ENCODE assay signal across 1 cellular context in the genomic region with DNA sequence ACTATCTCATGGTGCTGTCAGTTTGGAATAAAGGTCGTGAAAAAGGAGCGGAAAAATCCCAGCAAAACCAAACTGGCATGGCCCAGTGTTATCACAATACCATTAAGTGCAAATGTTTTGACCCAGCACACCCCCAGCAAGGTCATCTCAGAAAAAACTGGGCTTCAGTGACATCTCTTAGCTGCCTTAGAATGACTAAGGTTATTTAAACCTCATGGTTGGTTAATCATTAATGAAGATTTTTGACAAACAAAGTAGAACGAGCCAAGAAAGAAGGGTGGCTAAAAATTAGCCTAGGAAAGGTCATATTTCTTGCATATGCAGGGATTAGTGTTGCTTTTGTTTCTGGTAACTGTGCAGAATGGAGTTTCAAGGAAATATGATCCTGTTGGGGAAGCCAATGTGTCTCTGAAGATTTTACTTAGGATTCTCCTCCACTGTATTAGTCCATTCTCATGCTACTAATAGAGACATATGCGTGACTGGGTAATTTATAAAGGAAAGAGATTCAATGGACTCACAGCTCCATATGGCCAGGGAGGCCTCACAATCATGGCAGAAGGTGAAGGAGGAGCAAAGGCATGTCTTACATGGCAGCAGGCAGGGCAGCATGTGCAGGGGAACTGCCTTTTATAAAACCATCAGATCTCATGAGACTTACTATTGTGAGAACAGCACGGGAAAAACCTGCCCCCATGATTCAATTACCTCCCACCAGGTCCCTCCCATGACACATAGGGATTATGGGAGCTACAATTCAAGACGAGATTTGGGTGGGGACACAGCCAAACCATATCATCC.
TF ChIP-seq lines count a peak whose summit lies in the region.

No MANE protein-coding gene starts in this region.

TF ChIP-seq in HepG2, 621 proteins besides CTCF, POLR2A, EP300 and RAD21 (continued from another document and continues in another):
- TF ChIP-seq, protein P1, sequence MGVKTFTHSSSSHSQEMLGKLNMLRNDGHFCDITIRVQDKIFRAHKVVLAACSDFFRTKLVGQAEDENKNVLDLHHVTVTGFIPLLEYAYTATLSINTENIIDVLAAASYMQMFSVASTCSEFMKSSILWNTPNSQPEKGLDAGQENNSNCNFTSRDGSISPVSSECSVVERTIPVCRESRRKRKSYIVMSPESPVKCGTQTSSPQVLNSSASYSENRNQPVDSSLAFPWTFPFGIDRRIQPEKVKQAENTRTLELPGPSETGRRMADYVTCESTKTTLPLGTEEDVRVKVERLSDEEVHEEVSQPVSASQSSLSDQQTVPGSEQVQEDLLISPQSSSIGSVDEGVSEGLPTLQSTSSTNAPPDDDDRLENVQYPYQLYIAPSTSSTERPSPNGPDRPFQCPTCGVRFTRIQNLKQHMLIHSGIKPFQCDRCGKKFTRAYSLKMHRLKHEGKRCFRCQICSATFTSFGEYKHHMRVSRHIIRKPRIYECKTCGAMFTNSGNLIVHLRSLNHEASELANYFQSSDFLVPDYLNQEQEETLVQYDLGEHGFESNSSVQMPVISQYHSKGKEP (CRISPR knock-in tag; IDR thresholded peaks at IDR 0.05), result no peak
- TF ChIP-seq THAP11 (CRISPR knock-in tag; IDR thresholded peaks at IDR 0.05) (no peak; the same call in 1 of the 2 replicates), ZNF614 (CRISPR knock-in tag; IDR thresholded peaks at IDR 0.05; ENCODE audit: borderline replicate concordance) (0 out of 2 replicates have a peak, but pooled peaks have one; percentile 61), ZSCAN20 (CRISPR knock-in tag; IDR thresholded peaks at IDR 0.05; ENCODE audit: borderline replicate concordance) (no peak), FOXC1 (CRISPR knock-in tag; IDR thresholded peaks at IDR 0.05; ENCODE audit: borderline replicate concordance) (no peak), HOXA9 (CRISPR knock-in tag; IDR thresholded peaks at IDR 0.05; ENCODE audit: borderline replicate concordance) (no peak), SP5 (CRISPR knock-in tag; IDR thresholded peaks at IDR 0.05; ENCODE audit: borderline replicate concordance, low read depth) (peak; percentile 50; the same call in 1 of the 2 replicates), REPIN1 (CRISPR knock-in tag; IDR thresholded peaks at IDR 0.05; ENCODE audit: borderline replicate concordance, low read depth) (no peak), ZNF333 (CRISPR knock-in tag; IDR thresholded peaks at IDR 0.05; ENCODE audit: borderline replicate concordance) (no peak), NBN (conservative IDR thresholded peaks at IDR 0.05) (no peak), NKX3-1 (CRISPR knock-in tag; IDR thresholded peaks at IDR 0.05) (no peak), NR1H2 (CRISPR knock-in tag; IDR thresholded peaks at IDR 0.05; ENCODE audit: borderline replicate concordance, low read depth) (no peak), RAD51 (IDR thresholded peaks at IDR 0.05; ENCODE audit: borderline replicate concordance) (no peak), ZNF788 (CRISPR knock-in tag; IDR thresholded peaks at IDR 0.05; ENCODE audit: borderline replicate concordance) (no peak), ARNT (IDR thresholded peaks at IDR 0.05) (no peak), ZNF841 (CRISPR knock-in tag; IDR thresholded peaks at IDR 0.05; ENCODE audit: borderline replicate concordance) (no peak), ERF (CRISPR knock-in tag; IDR thresholded peaks at IDR 0.05) (peak; percentile 38; the same call in 1 of the 2 replicates), ZNF83 (CRISPR knock-in tag; IDR thresholded peaks at IDR 0.05; ENCODE audit: borderline replicate concordance) (no peak), SUZ12 (IDR thresholded peaks at IDR 0.05; ENCODE audit: low read depth, low read length) (no peak), ZNF652 (CRISPR knock-in tag; IDR thresholded peaks at IDR 0.05; ENCODE audit: borderline replicate concordance, low read depth) (no peak), KDM5A (IDR thresholded peaks at IDR 0.05; ENCODE audit: borderline replicate concordance, low read length) (no peak), HOXA7 (CRISPR knock-in tag; IDR thresholded peaks at IDR 0.05) (no peak), ZNF724P (CRISPR knock-in tag; IDR thresholded peaks at IDR 0.05; ENCODE audit: borderline replicate concordance) (no peak), SALL1 (CRISPR knock-in tag; IDR thresholded peaks at IDR 0.05) (peak; percentile 51; the same call in 1 of the 2 replicates), PCBP1 (IDR thresholded peaks at IDR 0.05; ENCODE audit: borderline replicate concordance, low read depth, low read length) (no peak), KDM5B (CRISPR knock-in tag; IDR thresholded peaks at IDR 0.05; ENCODE audit: borderline replicate concordance) (no peak), KMT2B (CRISPR knock-in tag; IDR thresholded peaks at IDR 0.05) (no peak), ZNF274 (CRISPR knock-in tag; IDR thresholded peaks at IDR 0.05) (no peak), HNRNPUL1 (IDR thresholded peaks at IDR 0.05; ENCODE audit: low read depth, low read length) (peak; percentile 88)
- TF ChIP-seq, protein P2, sequence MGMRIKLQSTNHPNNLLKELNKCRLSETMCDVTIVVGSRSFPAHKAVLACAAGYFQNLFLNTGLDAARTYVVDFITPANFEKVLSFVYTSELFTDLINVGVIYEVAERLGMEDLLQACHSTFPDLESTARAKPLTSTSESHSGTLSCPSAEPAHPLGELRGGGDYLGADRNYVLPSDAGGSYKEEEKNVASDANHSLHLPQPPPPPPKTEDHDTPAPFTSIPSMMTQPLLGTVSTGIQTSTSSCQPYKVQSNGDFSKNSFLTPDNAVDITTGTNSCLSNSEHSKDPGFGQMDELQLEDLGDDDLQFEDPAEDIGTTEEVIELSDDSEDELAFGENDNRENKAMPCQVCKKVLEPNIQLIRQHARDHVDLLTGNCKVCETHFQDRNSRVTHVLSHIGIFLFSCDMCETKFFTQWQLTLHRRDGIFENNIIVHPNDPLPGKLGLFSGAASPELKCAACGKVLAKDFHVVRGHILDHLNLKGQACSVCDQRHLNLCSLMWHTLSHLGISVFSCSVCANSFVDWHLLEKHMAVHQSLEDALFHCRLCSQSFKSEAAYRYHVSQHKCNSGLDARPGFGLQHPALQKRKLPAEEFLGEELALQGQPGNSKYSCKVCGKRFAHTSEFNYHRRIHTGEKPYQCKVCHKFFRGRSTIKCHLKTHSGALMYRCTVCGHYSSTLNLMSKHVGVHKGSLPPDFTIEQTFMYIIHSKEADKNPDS (CRISPR knock-in tag; IDR thresholded peaks at IDR 0.05), result no peak
- TF ChIP-seq, protein P3, sequence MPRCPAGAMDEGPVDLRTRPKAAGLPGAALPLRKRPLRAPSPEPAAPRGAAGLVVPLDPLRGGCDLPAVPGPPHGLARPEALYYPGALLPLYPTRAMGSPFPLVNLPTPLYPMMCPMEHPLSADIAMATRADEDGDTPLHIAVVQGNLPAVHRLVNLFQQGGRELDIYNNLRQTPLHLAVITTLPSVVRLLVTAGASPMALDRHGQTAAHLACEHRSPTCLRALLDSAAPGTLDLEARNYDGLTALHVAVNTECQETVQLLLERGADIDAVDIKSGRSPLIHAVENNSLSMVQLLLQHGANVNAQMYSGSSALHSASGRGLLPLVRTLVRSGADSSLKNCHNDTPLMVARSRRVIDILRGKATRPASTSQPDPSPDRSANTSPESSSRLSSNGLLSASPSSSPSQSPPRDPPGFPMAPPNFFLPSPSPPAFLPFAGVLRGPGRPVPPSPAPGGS (CRISPR knock-in tag; IDR thresholded peaks at IDR 0.05), result no peak
- TF ChIP-seq, protein P4, sequence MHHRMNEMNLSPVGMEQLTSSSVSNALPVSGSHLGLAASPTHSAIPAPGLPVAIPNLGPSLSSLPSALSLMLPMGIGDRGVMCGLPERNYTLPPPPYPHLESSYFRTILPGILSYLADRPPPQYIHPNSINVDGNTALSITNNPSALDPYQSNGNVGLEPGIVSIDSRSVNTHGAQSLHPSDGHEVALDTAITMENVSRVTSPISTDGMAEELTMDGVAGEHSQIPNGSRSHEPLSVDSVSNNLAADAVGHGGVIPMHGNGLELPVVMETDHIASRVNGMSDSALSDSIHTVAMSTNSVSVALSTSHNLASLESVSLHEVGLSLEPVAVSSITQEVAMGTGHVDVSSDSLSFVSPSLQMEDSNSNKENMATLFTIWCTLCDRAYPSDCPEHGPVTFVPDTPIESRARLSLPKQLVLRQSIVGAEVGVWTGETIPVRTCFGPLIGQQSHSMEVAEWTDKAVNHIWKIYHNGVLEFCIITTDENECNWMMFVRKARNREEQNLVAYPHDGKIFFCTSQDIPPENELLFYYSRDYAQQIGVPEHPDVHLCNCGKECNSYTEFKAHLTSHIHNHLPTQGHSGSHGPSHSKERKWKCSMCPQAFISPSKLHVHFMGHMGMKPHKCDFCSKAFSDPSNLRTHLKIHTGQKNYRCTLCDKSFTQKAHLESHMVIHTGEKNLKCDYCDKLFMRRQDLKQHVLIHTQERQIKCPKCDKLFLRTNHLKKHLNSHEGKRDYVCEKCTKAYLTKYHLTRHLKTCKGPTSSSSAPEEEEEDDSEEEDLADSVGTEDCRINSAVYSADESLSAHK (CRISPR knock-in tag; IDR thresholded peaks at IDR 0.05; ENCODE audit: borderline replicate concordance), result no peak
- TF ChIP-seq, protein P5, sequence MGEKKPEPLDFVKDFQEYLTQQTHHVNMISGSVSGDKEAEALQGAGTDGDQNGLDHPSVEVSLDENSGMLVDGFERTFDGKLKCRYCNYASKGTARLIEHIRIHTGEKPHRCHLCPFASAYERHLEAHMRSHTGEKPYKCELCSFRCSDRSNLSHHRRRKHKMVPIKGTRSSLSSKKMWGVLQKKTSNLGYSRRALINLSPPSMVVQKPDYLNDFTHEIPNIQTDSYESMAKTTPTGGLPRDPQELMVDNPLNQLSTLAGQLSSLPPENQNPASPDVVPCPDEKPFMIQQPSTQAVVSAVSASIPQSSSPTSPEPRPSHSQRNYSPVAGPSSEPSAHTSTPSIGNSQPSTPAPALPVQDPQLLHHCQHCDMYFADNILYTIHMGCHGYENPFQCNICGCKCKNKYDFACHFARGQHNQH (CRISPR knock-in tag; IDR thresholded peaks at IDR 0.05), result no peak
- TF ChIP-seq, protein P6, sequence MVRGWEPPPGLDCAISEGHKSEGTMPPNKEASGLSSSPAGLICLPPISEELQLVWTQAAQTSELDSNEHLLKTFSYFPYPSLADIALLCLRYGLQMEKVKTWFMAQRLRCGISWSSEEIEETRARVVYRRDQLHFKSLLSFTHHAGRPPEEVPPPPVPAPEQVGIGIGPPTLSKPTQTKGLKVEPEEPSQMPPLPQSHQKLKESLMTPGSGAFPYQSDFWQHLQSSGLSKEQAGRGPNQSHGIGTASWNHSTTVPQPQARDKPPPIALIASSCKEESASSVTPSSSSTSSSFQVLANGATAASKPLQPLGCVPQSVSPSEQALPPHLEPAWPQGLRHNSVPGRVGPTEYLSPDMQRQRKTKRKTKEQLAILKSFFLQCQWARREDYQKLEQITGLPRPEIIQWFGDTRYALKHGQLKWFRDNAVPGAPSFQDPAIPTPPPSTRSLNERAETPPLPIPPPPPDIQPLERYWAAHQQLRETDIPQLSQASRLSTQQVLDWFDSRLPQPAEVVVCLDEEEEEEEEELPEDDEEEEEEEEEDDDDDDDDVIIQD (CRISPR knock-in tag; IDR thresholded peaks at IDR 0.05; ENCODE audit: low read depth), result peak; percentile 42; the same call in 1 of the 2 replicates
- TF ChIP-seq, protein P7, sequence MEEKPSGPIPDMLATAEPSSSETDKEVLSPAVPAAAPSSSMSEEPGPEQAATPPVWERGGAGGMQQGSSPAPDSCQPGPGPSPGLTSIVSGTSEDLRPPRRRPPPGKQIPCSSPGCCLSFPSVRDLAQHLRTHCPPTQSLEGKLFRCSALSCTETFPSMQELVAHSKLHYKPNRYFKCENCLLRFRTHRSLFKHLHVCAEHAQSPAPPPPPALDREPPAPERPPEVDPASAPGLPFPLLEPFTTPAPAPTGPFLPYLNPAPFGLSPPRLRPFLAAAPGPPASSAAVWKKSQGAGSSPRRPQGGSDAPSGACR (CRISPR knock-in tag; IDR thresholded peaks at IDR 0.05), result no peak
- TF ChIP-seq, protein P8, sequence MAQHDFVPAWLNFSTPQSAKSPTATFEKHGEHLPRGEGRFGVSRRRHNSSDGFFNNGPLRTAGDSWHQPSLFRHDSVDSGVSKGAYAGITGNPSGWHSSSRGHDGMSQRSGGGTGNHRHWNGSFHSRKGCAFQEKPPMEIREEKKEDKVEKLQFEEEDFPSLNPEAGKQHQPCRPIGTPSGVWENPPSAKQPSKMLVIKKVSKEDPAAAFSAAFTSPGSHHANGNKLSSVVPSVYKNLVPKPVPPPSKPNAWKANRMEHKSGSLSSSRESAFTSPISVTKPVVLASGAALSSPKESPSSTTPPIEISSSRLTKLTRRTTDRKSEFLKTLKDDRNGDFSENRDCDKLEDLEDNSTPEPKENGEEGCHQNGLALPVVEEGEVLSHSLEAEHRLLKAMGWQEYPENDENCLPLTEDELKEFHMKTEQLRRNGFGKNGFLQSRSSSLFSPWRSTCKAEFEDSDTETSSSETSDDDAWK (CRISPR knock-in tag; IDR thresholded peaks at IDR 0.05), result no peak
- TF ChIP-seq, protein P9, sequence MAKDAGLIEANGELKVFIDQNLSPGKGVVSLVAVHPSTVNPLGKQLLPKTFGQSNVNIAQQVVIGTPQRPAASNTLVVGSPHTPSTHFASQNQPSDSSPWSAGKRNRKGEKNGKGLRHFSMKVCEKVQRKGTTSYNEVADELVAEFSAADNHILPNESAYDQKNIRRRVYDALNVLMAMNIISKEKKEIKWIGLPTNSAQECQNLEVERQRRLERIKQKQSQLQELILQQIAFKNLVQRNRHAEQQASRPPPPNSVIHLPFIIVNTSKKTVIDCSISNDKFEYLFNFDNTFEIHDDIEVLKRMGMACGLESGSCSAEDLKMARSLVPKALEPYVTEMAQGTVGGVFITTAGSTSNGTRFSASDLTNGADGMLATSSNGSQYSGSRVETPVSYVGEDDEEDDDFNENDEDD (CRISPR knock-in tag; IDR thresholded peaks at IDR 0.05; ENCODE audit: borderline replicate concordance), result no peak
- TF ChIP-seq, protein P10, sequence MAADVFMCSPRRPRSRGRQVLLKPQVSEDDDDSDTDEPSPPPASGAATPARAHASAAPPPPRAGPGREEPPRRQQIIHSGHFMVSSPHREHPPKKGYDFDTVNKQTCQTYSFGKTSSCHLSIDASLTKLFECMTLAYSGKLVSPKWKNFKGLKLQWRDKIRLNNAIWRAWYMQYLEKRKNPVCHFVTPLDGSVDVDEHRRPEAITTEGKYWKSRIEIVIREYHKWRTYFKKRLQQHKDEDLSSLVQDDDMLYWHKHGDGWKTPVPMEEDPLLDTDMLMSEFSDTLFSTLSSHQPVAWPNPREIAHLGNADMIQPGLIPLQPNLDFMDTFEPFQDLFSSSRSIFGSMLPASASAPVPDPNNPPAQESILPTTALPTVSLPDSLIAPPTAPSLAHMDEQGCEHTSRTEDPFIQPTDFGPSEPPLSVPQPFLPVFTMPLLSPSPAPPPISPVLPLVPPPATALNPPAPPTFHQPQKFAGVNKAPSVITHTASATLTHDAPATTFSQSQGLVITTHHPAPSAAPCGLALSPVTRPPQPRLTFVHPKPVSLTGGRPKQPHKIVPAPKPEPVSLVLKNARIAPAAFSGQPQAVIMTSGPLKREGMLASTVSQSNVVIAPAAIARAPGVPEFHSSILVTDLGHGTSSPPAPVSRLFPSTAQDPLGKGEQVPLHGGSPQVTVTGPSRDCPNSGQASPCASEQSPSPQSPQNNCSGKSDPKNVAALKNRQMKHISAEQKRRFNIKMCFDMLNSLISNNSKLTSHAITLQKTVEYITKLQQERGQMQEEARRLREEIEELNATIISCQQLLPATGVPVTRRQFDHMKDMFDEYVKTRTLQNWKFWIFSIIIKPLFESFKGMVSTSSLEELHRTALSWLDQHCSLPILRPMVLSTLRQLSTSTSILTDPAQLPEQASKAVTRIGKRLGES (CRISPR knock-in tag; IDR thresholded peaks at IDR 0.05; ENCODE audit: borderline replicate concordance), result no peak
- TF ChIP-seq, protein P11, sequence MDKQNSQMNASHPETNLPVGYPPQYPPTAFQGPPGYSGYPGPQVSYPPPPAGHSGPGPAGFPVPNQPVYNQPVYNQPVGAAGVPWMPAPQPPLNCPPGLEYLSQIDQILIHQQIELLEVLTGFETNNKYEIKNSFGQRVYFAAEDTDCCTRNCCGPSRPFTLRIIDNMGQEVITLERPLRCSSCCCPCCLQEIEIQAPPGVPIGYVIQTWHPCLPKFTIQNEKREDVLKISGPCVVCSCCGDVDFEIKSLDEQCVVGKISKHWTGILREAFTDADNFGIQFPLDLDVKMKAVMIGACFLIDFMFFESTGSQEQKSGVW (CRISPR knock-in tag; IDR thresholded peaks at IDR 0.05; ENCODE audit: borderline replicate concordance), result no peak
